ENCODE assay signal across 9 cellular contexts in genomic region chr2:191114403-191114886, GRCh38. TPM values are rescaled to one million over a fixed set of nuclear protein-coding genes. Genes with fewer than 3 reads are reported as not detected.
A peak's percentile ranks its signal among the peaks of the same experiment; 100 is the strongest.
DNase-seq lines count a peak whose midpoint lies in the region; ATAC-seq and TF ChIP-seq lines count a peak whose summit lies in the region.
"Had no signal": no experiment of that assay in that cellular context is flagged by ENCODE, and none has a peak within 500 bp of the region (broad histone marks: within the 10 kb centered on the region; RNA-seq: fewer than 3 reads in every experiment).

No MANE protein-coding gene starts in this region.

- peaks cover 90% of the 10 kb centered on the region for H3K4me1 Mint-ChIP-seq in stimulated activated naive CD8-positive, alpha-beta T cell treated with anti-CD3 and anti-CD28 coated beads, Interleukin-15, Interleukin-2, amounts not matched to agents 100 ng/mL and 50 ng/mL, for 24 hours (ENCODE audit: low read depth)
- H3K4me1 Mint-ChIP-seq in activated B cell treated with CpG ODN at 0.5 μM for 24 hours (peaks cover 17% of the 10 kb centered on the region), memory B cell (peaks cover 6% of the 10 kb centered on the region)

- no peak for TF ChIP-seq CTCF in activated B cell treated with CpG ODN at 0.5 μM for 24 hours (IDR thresholded peaks at IDR 0.05)
- no peak for TF ChIP-seq CTCF in thyroid gland (IDR thresholded peaks at IDR 0.05)

- H3K36me3 Mint-ChIP-seq in stimulated activated naive CD8-positive, alpha-beta T cell treated with anti-CD3 and anti-CD28 coated beads, Interleukin-15, Interleukin-2, amounts not matched to agents 100 ng/mL and 50 ng/mL, for 24 hours (ENCODE audit: low read depth): peaks cover 60% of the 10 kb centered on the region
- H3K36me3 Mint-ChIP-seq in activated B cell treated with CpG ODN at 0.5 μM for 24 hours (ENCODE audit: low read depth) (no peaks in the 10 kb centered on the region), memory B cell (no peaks in the 10 kb centered on the region)

- H3K9me3 Mint-ChIP-seq in stimulated activated naive CD8-positive, alpha-beta T cell treated with anti-CD3 and anti-CD28 coated beads, Interleukin-15, Interleukin-2, amounts not matched to agents 100 ng/mL and 50 ng/mL, for 24 hours: no peaks in the 10 kb centered on the region
- H3K9me3 Mint-ChIP-seq in activated B cell treated with CpG ODN at 0.5 μM for 24 hours (no peaks in the 10 kb centered on the region), memory B cell (no peaks in the 10 kb centered on the region)

- H3K9me3 ChIP-seq in thyroid gland: no peaks in the 10 kb centered on the region

- no peaks in the 10 kb centered on the region for H3K27me3 Mint-ChIP-seq in stimulated activated naive CD8-positive, alpha-beta T cell treated with anti-CD3 and anti-CD28 coated beads, Interleukin-15, Interleukin-2, amounts not matched to agents 100 ng/mL and 50 ng/mL, for 24 hours
- H3K27me3 Mint-ChIP-seq in activated B cell treated with CpG ODN at 0.5 μM for 24 hours (peaks cover 6% of the 10 kb centered on the region), memory B cell (peaks cover 3% of the 10 kb centered on the region)

- H3K27me3 ChIP-seq in thyroid gland: no peaks in the 10 kb centered on the region

- CTCF ChIA-PET in activated B cell treated with CpG ODN at 0.5 μM for 24 hours (lab: Charles Lee): no interaction called here

- peak overlapping the region; percentile 72 for H3K4me3 Mint-ChIP-seq in stimulated activated naive CD8-positive, alpha-beta T cell treated with anti-CD3 and anti-CD28 coated beads, Interleukin-15, Interleukin-2, amounts not matched to agents 100 ng/mL and 50 ng/mL, for 24 hours
- H3K4me3 Mint-ChIP-seq in activated B cell treated with CpG ODN at 0.5 μM for 24 hours (peak overlapping the region; percentile 36), memory B cell (peak overlapping the region; percentile 45)

- H3K4me3 ChIP-seq in thyroid gland (replicated peaks in 1 of 3): no peak overlapping the region
- H3K4me3 ChIP-seq: lung had no signal

- H3K27ac Mint-ChIP-seq in stimulated activated naive CD8-positive, alpha-beta T cell treated with anti-CD3 and anti-CD28 coated beads, Interleukin-15, Interleukin-2, amounts not matched to agents 100 ng/mL and 50 ng/mL, for 24 hours: peak overlapping the region; percentile 97
- H3K27ac Mint-ChIP-seq in activated B cell treated with CpG ODN at 0.5 μM for 24 hours: no peak overlapping the region
- H3K27ac Mint-ChIP-seq in memory B cell: no peak overlapping the region

- H3K4me1 ChIP-seq in thyroid gland: no peaks in the 10 kb centered on the region

- H3K27ac ChIP-seq in thyroid gland: no peak overlapping the region

- POLR2A ChIA-PET in activated B cell treated with CpG ODN at 0.5 μM for 24 hours (lab: Charles Lee): no interaction called here

- no peak for ATAC-seq in stimulated activated naive CD8-positive, alpha-beta T cell treated with anti-CD3 and anti-CD28 coated beads, Interleukin-15, Interleukin-2, amounts not matched to agents 100 U/mL and 50 U/mL, for 24 hours
- ATAC-seq in HG02981 (IDR thresholded peaks at IDR 0.05; ENCODE audit: unreplicated experiment) (peak; percentile 62), activated B cell treated with CpG ODN at 0.5 μM for 24 hours (ENCODE audit: low read depth) (peak; percentile 58), memory B cell (ENCODE audit: low read depth) (peak; percentile 79)

- H3K36me3 ChIP-seq in thyroid gland: no peaks in the 10 kb centered on the region

- 54 to 61% methylated on average over 6 of the region's 6 CpGs for WGBS in thyroid gland, 2 donors

- no peak for TF ChIP-seq POLR2A in thyroid gland (IDR thresholded peaks at IDR 0.05)

- no peak for DNase-seq in stimulated activated naive CD8-positive, alpha-beta T cell treated with anti-CD3 and anti-CD28 coated beads, Interleukin-15, Interleukin-2, amounts not matched to agents 100 U/mL and 50 U/mL, for 24 hours
- DNase-seq in activated B cell treated with CpG ODN at 0.5 μM for 24 hours (no peak), memory B cell (ENCODE audit: low spot score in 2 of 2) (peak in 1 of 2 donors; percentile 10), NCI-H446 (lab: John Stamatoyannopoulos, UW) (no peak), thyroid gland (no peak), SHP77 (lab: John Stamatoyannopoulos, UW) (no peak)

- intact Hi-C loops in activated B cell treated with CpG ODN at 0.5 μM for 24 hours (cut with micrococcal nuclease): no loop called here
- intact Hi-C loops in thyroid gland (cut with DNase I): no loop called here

RNA-seq across cellular contexts. Expression of gene STAT4, which starts 36.3 kb away (rescaled TPM):
- total RNA-seq in activated B cell treated with CpG ODN at 0.5 μM for 24 hours (15.1 and 16.5 TPM in 2 replicates), thyroid gland (1 to 10 TPM; 1.0 to 6.6 (median 4.4) TPM)
